ENCODE assay signal across 40 cellular contexts in the genomic region with DNA sequence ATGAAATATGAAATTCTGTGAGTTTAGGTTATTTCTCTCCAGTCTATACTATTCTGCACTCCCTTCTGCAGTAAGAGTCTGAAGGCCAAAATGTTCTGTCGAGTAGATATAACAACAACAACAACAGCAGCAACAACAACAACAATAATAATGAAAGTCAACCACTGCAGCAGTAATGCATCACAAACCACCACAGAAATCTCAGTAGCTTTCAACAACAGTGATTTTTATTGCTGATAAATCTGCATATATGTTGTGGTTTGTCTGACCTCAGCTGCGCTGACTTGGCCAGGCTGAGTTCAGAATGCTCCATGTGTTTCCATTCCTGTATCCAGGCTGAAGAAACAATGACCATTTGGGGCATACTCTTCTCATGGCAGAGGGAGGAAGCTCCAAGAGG. TPM values are rescaled to one million over a fixed set of nuclear protein-coding genes. Genes with fewer than 3 reads are reported as not detected.
"Had no signal": no experiment of that assay in that cellular context is flagged by ENCODE, and none has a peak within 500 bp of the region (broad histone marks: within the 10 kb centered on the region; RNA-seq: fewer than 3 reads in every experiment).

No MANE protein-coding gene starts in this region.

- H3K27ac ChIP-seq: adrenal gland, ascending aorta, body of pancreas, brain microvascular endothelial cell, breast epithelium, cardiac muscle cell had no signal

- H3K9me3 Mint-ChIP-seq: activated naive CD4-positive, alpha-beta T cell treated with anti-CD3 and anti-CD28 coated beads, Interleukin-2, amount 50 U/mL, for 24 hours; activated naive CD4-positive, alpha-beta T cell treated with anti-CD3 and anti-CD28 coated beads, Interleukin-2, amount 50 U/mL, for 72 hours; activated T-helper 17 cell treated with anti-CD3 and anti-CD28 coated beads, Interleukin-2, amount 50 U/mL, for 72 hours had no signal

- H3K36me3 Mint-ChIP-seq: activated naive CD4-positive, alpha-beta T cell treated with anti-CD3 and anti-CD28 coated beads, Interleukin-2, amount 10 ng/mL, durations not matched to agents 7 days and 5 days; brain had no signal

- ATAC-seq: activated naive CD4-positive, alpha-beta T cell treated with anti-CD3 and anti-CD28 coated beads, Interleukin-2, amount 50 U/mL, for 72 hours; activated naive CD8-positive, alpha-beta T cell treated with anti-CD3 and anti-CD28 coated beads, Interleukin-2, amount 50 U/mL, for 24 hours; activated T-cell treated with anti-CD3 and anti-CD28 coated beads, Interleukin-2, amount 50 U/mL, for 4 hours; activated T-cell treated with anti-CD3 and anti-CD28 coated beads, Interleukin-2, amount 50 U/mL, for 72 hours; activated T-helper 17 cell treated with anti-CD3 and anti-CD28 coated beads, Interleukin-2, amount 50 U/mL, for 72 hours; body of pancreas had no signal

- FAIRE-seq: astrocyte, bronchial epithelial cell had no signal

- H3K4me3 ChIP-seq: adrenal gland, ascending aorta, body of pancreas, breast epithelium, cardiac muscle cell had no signal

- H3K4me3 Mint-ChIP-seq: activated naive CD4-positive, alpha-beta T cell treated with anti-CD3 and anti-CD28 coated beads for 36 hours; activated naive CD4-positive, alpha-beta T cell treated with anti-CD3 and anti-CD28 coated beads, Interleukin-2, amount 10 ng/mL, durations not matched to agents 7 days and 5 days; activated naive CD4-positive, alpha-beta T cell treated with anti-CD3 and anti-CD28 coated beads, Interleukin-2, amount 50 U/mL, for 24 hours; activated naive CD8-positive, alpha-beta T cell; activated naive CD8-positive, alpha-beta T cell treated with anti-CD3 and anti-CD28 coated beads for 36 hours; activated naive CD8-positive, alpha-beta T cell treated with anti-CD3 and anti-CD28 coated beads, Interleukin-2, amount 10 ng/mL, durations not matched to agents 7 days and 5 days; activated naive CD8-positive, alpha-beta T cell treated with anti-CD3 and anti-CD28 coated beads, Interleukin-2, amount 50 U/mL, for 24 hours; activated T-cell treated with anti-CD3 and anti-CD28 coated beads, Interleukin-2, amount 50 U/mL, for 24 hours; activated T-cell treated with anti-CD3 and anti-CD28 coated beads, Interleukin-2, amount 50 U/mL, for 4 hours; activated T-cell treated with anti-CD3 and anti-CD28 coated beads, Interleukin-2, amount 50 U/mL, for 72 hours; activated T-helper 1 cell treated with anti-CD3 and anti-CD28 coated beads, Interleukin-12 subunit alpha, Interleukin-12 subunit beta, Interleukin-2, Interleukin-4 antibody, amounts not matched to agents 30 ng/mL and 10 ng/mL and 1 ng/mL, durations not matched to agents 14 hours and 24 hours and 36 hours; activated T-helper 17 cell treated with anti-CD3 and anti-CD28 coated beads, Interleukin-2, amount 50 U/mL, for 72 hours; brain; central memory CD8-positive, alpha-beta T cell had no signal

- H3K36me3 ChIP-seq: adrenal gland, ascending aorta, brain microvascular endothelial cell, breast epithelium, cardiac muscle cell had no signal

- H3K27ac Mint-ChIP-seq: activated naive CD4-positive, alpha-beta T cell treated with anti-CD3 and anti-CD28 coated beads for 36 hours; activated naive CD4-positive, alpha-beta T cell treated with anti-CD3 and anti-CD28 coated beads, Interleukin-2, amount 10 ng/mL, durations not matched to agents 7 days and 5 days; activated naive CD4-positive, alpha-beta T cell treated with anti-CD3 and anti-CD28 coated beads, Interleukin-2, amount 50 U/mL, for 24 hours; activated naive CD4-positive, alpha-beta T cell treated with anti-CD3 and anti-CD28 coated beads, Interleukin-2, amount 50 U/mL, for 72 hours; activated naive CD8-positive, alpha-beta T cell; activated naive CD8-positive, alpha-beta T cell treated with anti-CD3 and anti-CD28 coated beads for 36 hours; activated naive CD8-positive, alpha-beta T cell treated with anti-CD3 and anti-CD28 coated beads, Interleukin-2, amount 10 ng/mL, durations not matched to agents 7 days and 5 days; activated naive CD8-positive, alpha-beta T cell treated with anti-CD3 and anti-CD28 coated beads, Interleukin-2, amount 50 U/mL, for 24 hours; activated T-cell treated with anti-CD3 and anti-CD28 coated beads, Interleukin-2, amount 50 U/mL, for 24 hours; activated T-cell treated with anti-CD3 and anti-CD28 coated beads, Interleukin-2, amount 50 U/mL, for 72 hours; activated T-helper 1 cell treated with anti-CD3 and anti-CD28 coated beads, Interleukin-12 subunit alpha, Interleukin-12 subunit beta, Interleukin-2, Interleukin-4 antibody, amounts not matched to agents 30 ng/mL and 10 ng/mL and 1 ng/mL, durations not matched to agents 14 hours and 24 hours and 36 hours; activated T-helper 17 cell treated with anti-CD3 and anti-CD28 coated beads, Interleukin-2, amount 50 U/mL, for 72 hours; activated T-helper 2 cell treated with anti-CD3 and anti-CD28 coated beads, Interferon-gamma antibody, Interleukin-2, Interleukin-4, amounts not matched to agents 10 μg/mL and 5 μg/mL and 100 μg/mL, durations not matched to agents 14 hours and 24 hours and 36 hours; brain had no signal

- DNase-seq: activated effector memory CD4-positive, alpha-beta T cell treated with anti-CD3 and anti-CD28 coated beads, Interleukin-2, amount 50 U/mL, for 16 hours; activated effector memory CD4-positive, alpha-beta T cell treated with Interleukin-2 at 50 U/mL for 16 hours; activated gamma-delta T cell; activated gamma-delta T cell treated with Interleukin-2 at 50 U/mL for 16 hours; activated naive CD4-positive, alpha-beta T cell; activated naive CD4-positive, alpha-beta T cell treated with anti-CD3 and anti-CD28 coated beads for 36 hours; activated naive CD4-positive, alpha-beta T cell treated with anti-CD3 and anti-CD28 coated beads, Interleukin-2, amount 10 ng/mL, durations not matched to agents 7 days and 5 days; activated naive CD4-positive, alpha-beta T cell treated with anti-CD3 and anti-CD28 coated beads, Interleukin-2, amount 50 U/mL, for 16 hours; activated naive CD4-positive, alpha-beta T cell treated with Interleukin-2 at 50 U/mL for 16 hours; activated naive CD8-positive, alpha-beta T cell treated with anti-CD3 and anti-CD28 coated beads for 36 hours; activated naive CD8-positive, alpha-beta T cell treated with anti-CD3 and anti-CD28 coated beads, Interleukin-2, amount 10 ng/mL, durations not matched to agents 7 days and 5 days; activated naive CD8-positive, alpha-beta T cell treated with anti-CD3 and anti-CD28 coated beads, Interleukin-2, amount 50 U/mL, for 24 hours; activated T-cell treated with anti-CD3 and anti-CD28 coated beads, Interleukin-2, amount 50 U/mL, for 24 hours; activated T-cell treated with anti-CD3 and anti-CD28 coated beads, Interleukin-2, amount 50 U/mL, for 4 hours; activated T-cell treated with anti-CD3 and anti-CD28 coated beads, Interleukin-2, amount 50 U/mL, for 48 hours; activated T-cell treated with anti-CD3 and anti-CD28 coated beads, Interleukin-2, amount 50 U/mL, for 72 hours; adrenal gland; amniotic stem cell; amygdala; anterior cingulate cortex; aorta; body of pancreas; brain microvascular endothelial cell; caudate nucleus; central memory CD4-positive, alpha-beta T cell; cerebellar nuclear complex had no signal

- H3K4me1 ChIP-seq: adrenal gland, ascending aorta, body of pancreas, breast epithelium had no signal

- H3K27me3 Mint-ChIP-seq: activated naive CD4-positive, alpha-beta T cell treated with anti-CD3 and anti-CD28 coated beads, Interleukin-2, amount 10 ng/mL, durations not matched to agents 7 days and 5 days; activated naive CD4-positive, alpha-beta T cell treated with anti-CD3 and anti-CD28 coated beads, Interleukin-2, amount 50 U/mL, for 24 hours; activated naive CD8-positive, alpha-beta T cell; activated naive CD8-positive, alpha-beta T cell treated with anti-CD3 and anti-CD28 coated beads for 36 hours; activated T-cell treated with anti-CD3 and anti-CD28 coated beads, Interleukin-2, amount 50 U/mL, for 24 hours; brain had no signal

- H3K27me3 ChIP-seq: adrenal gland, ascending aorta, body of pancreas, brain microvascular endothelial cell had no signal

- H3K4me1 Mint-ChIP-seq: activated naive CD4-positive, alpha-beta T cell treated with anti-CD3 and anti-CD28 coated beads, Interleukin-2, amount 10 ng/mL, durations not matched to agents 7 days and 5 days; activated naive CD4-positive, alpha-beta T cell treated with anti-CD3 and anti-CD28 coated beads, Interleukin-2, amount 50 U/mL, for 24 hours; activated naive CD8-positive, alpha-beta T cell treated with anti-CD3 and anti-CD28 coated beads for 36 hours; activated naive CD8-positive, alpha-beta T cell treated with anti-CD3 and anti-CD28 coated beads, Interleukin-2, amount 10 ng/mL, durations not matched to agents 7 days and 5 days; activated naive CD8-positive, alpha-beta T cell treated with anti-CD3 and anti-CD28 coated beads, Interleukin-2, amount 50 U/mL, for 24 hours; activated T-helper 17 cell treated with anti-CD3 and anti-CD28 coated beads, Interleukin-2, amount 50 U/mL, for 72 hours; brain; central memory CD8-positive, alpha-beta T cell had no signal

- H3K9me3 ChIP-seq: adrenal gland, body of pancreas had no signal

RNA-seq across cellular contexts. Expression of gene CALCA, which starts 47.9 kb away (rescaled TPM):
- total RNA-seq: activated naive CD4-positive, alpha-beta T cell treated with anti-CD3 and anti-CD28 coated beads for 36 hours; activated naive CD4-positive, alpha-beta T cell treated with anti-CD3 and anti-CD28 coated beads, Interleukin-2, amount 50 U/mL, for 72 hours; activated naive CD8-positive, alpha-beta T cell treated with anti-CD3 and anti-CD28 coated beads, Interleukin-2, amount 10 ng/mL, durations not matched to agents 7 days and 5 days; activated T-cell treated with anti-CD3 and anti-CD28 coated beads, Interleukin-2, amount 50 U/mL, for 4 hours; activated T-cell treated with anti-CD3 and anti-CD28 coated beads, Interleukin-2, amount 50 U/mL, for 72 hours; activated T-helper 1 cell treated with anti-CD3 and anti-CD28 coated beads, Interleukin-12 subunit alpha, Interleukin-12 subunit beta, Interleukin-2, Interleukin-4 antibody, amounts not matched to agents 30 ng/mL and 10 ng/mL and 1 ng/mL, durations not matched to agents 14 hours and 24 hours and 36 hours; activated T-helper 17 cell treated with anti-CD3 and anti-CD28 coated beads, Interleukin-2, amount 50 U/mL, for 72 hours; activated T-helper 2 cell treated with anti-CD3 and anti-CD28 coated beads, Interferon-gamma antibody, Interleukin-2, Interleukin-4, amounts not matched to agents 10 μg/mL and 5 μg/mL and 100 μg/mL, durations not matched to agents 14 hours and 24 hours and 36 hours; ascending aorta; astrocyte; body of pancreas; breast epithelium; bronchial epithelial cell; cardiac muscle cell; chondrocyte had no signal
